Comparison of ENCODE assay signal across 20 cellular contexts in genomic region chr6:100565439-100566104, GRCh38.
DNase-seq lines count a peak whose midpoint lies in the region; ATAC-seq, FAIRE-seq and TF ChIP-seq lines count a peak whose summit lies in the region.
"Had no signal": no experiment of that assay in that cellular context is flagged by ENCODE, and none has a peak within 500 bp of the region (broad histone marks: within the 10 kb centered on the region; RNA-seq: fewer than 3 reads in every experiment).

No MANE protein-coding gene starts in this region.

- H2AFZ ChIP-seq in HepG2 (ENCODE audit: low read length): no peak overlapping the region
- H2AFZ ChIP-seq in astrocyte (ENCODE audit: low read depth, low read length): no peak overlapping the region
- H2AFZ ChIP-seq: GM23338 had no signal

- intact Hi-C loops in HepG2 (cut with micrococcal nuclease; ENCODE audit: unreplicated experiment): no loop called here

- no peaks in the 10 kb centered on the region for H3K27me3 ChIP-seq in liver (ENCODE audit: control insufficient read depth in 4 of 4, insufficient read depth in 4 of 4, low read length in 3 of 4)
- no peaks in the 10 kb centered on the region for H3K27me3 ChIP-seq in HepG2 (ENCODE audit: control insufficient read depth in 1 of 2, insufficient read depth in 2 of 2, low read length in 2 of 2)
- H3K27me3 ChIP-seq in astrocyte (ENCODE audit: insufficient read depth, low read length): no peaks in the 10 kb centered on the region
- no peaks in the 10 kb centered on the region for H3K27me3 ChIP-seq in small intestine (ENCODE audit: control insufficient read depth in 2 of 2, insufficient read depth in 2 of 2, low read length in 2 of 2)
- no peaks in the 10 kb centered on the region for H3K27me3 ChIP-seq in WERI-Rb-1 (ENCODE audit: insufficient read depth, low read depth, severe bottlenecking)

- TF ChIP-seq CTCF in liver (IDR thresholded peaks at IDR 0.05; ENCODE audit: low read depth, low read length, missing input control) (no peak), HepG2 (CRISPR knock-in tag; IDR thresholded peaks at IDR 0.05) (no peak), astrocyte (IDR thresholded peaks at IDR 0.05; ENCODE audit: insufficient read depth, low read depth, low read length) (no peak), WERI-Rb-1 (IDR thresholded peaks at IDR 0.05; ENCODE audit: low read depth, low read length) (no peak)

- no peak overlapping the region for H3K27ac Mint-ChIP-seq in astrocyte (ENCODE audit: unreplicated experiment)
- H3K27ac Mint-ChIP-seq: CD4-positive, alpha-beta T cell; GM23338 had no signal

- peaks cover 5% of the 10 kb centered on the region for H3K9me3 Mint-ChIP-seq in astrocyte (ENCODE audit: unreplicated experiment)
- H3K9me3 Mint-ChIP-seq: CD4-positive, alpha-beta T cell; GM23338 had no signal

- H3K4me2 ChIP-seq in HepG2 (ENCODE audit: low read depth, low read length) (no peak overlapping the region), astrocyte (ENCODE audit: low read length) (no peak overlapping the region)
- H3K4me2 ChIP-seq: A549, GM23338 had no signal

- H3K36me3 ChIP-seq in liver (ENCODE audit: control insufficient read depth in 4 of 4, insufficient read depth in 3 of 4, low read depth in 1 of 4, low read length in 3 of 4): no peaks in the 10 kb centered on the region
- no peaks in the 10 kb centered on the region for H3K36me3 ChIP-seq in HepG2 (replicated peaks in 1 of 2; ENCODE audit: control insufficient read depth in 1 of 2, insufficient read depth in 2 of 2, low read length in 2 of 2)
- H3K36me3 ChIP-seq in astrocyte (ENCODE audit: insufficient read depth, low read length): no peaks in the 10 kb centered on the region
- no peaks in the 10 kb centered on the region for H3K36me3 ChIP-seq in small intestine (ENCODE audit: control insufficient read depth in 2 of 2, insufficient read depth in 2 of 2, low read length in 2 of 2)
- H3K36me3 ChIP-seq in WERI-Rb-1: no peaks in the 10 kb centered on the region

- no peak for TF ChIP-seq POLR2A in HepG2 (IDR thresholded peaks at IDR 0.05; ENCODE audit: insufficient read depth in 1 of 2, low read depth in 2 of 2, low read length in 2 of 2)

- DNase-seq in HepG2 (ENCODE audit: low spot score) (no peak), astrocyte (ENCODE audit: low read depth) (no peak), left kidney (ENCODE audit: low read depth, low spot score) (peak; percentile 27), small intestine (peak; percentile 39), WERI-Rb-1 (no peak), hepatic stellate cell (ENCODE audit: low spot score) (no peak)
- DNase-seq: AML-193; Caco-2; CD4-positive, alpha-beta T cell; DMS79 treated with DMSO at 0.1 percent for 48 hours; GF-D8; HCEC 1CT had no signal

- H3K9ac ChIP-seq in liver (ENCODE audit: low read depth in 1 of 2, low read length in 2 of 2) (peak overlapping the region in 1 of 2 donors; percentile 7), HepG2 (ENCODE audit: insufficient read depth, low read depth, low read length) (no peak overlapping the region), astrocyte (ENCODE audit: low read length) (no peak overlapping the region)

- no peak overlapping the region for H3K4me3 ChIP-seq in liver (ENCODE audit: low read depth in 1 of 3, low read length in 3 of 3)
- H3K4me3 ChIP-seq in HepG2 (replicated peaks in 1 of 3; ENCODE audit: insufficient read depth in 1 of 3, low read depth in 2 of 3, low read length in 3 of 3): no peak overlapping the region
- no peak overlapping the region for H3K4me3 ChIP-seq in astrocyte (ENCODE audit: insufficient read depth, low read depth, low read length)
- no peak overlapping the region for H3K4me3 ChIP-seq in small intestine (ENCODE audit: low read depth in 1 of 2, low read length in 2 of 2)
- no peak overlapping the region for H3K4me3 ChIP-seq in WERI-Rb-1 (ENCODE audit: low read depth, low read length)
- H3K4me3 ChIP-seq: A549, GM23338 had no signal

- ATAC-seq in HepG2 (no peak), HG02840 (IDR thresholded peaks at IDR 0.05; ENCODE audit: low FRiP score, unreplicated experiment) (no peak)
- ATAC-seq: A549, GM23338 had no signal

- POLR2A ChIA-PET in HepG2 (lab: Yijun Ruan, JAX): no interaction called here

- no peak for FAIRE-seq in HepG2 (lab: Jason Lieb, UNC)
- FAIRE-seq in astrocyte (lab: Jason Lieb, UNC): peak; percentile 17
- FAIRE-seq in small intestine (lab: Jason Lieb, UNC): no peak
- FAIRE-seq: A549, H54 had no signal

- H3K4me3 Mint-ChIP-seq in astrocyte (ENCODE audit: unreplicated experiment): no peak overlapping the region
- H3K4me3 Mint-ChIP-seq: CD4-positive, alpha-beta T cell; GM23338 had no signal

- no TSS peak for BruUV-seq in HepG2 (replicated peaks; lab: Mats Ljungman, UMichigan)

- WGBS in liver: 49% methylated on average over 4 of the region's 4 CpGs
- WGBS in HepG2 (ENCODE audit: low lambda C conversion rate): 90% methylated on average over 4 of the region's 4 CpGs
- WGBS in small intestine, 3 donors: 33 to 80% (median 54%) methylated on average over 4 of the region's 4 CpGs

- H3K27ac ChIP-seq in liver (ENCODE audit: low read depth in 1 of 2, low read length in 2 of 2) (no peak overlapping the region), HepG2 (ENCODE audit: extremely low read length, insufficient read depth, low read length) (no peak overlapping the region), astrocyte (ENCODE audit: low read depth, low read length) (no peak overlapping the region), small intestine (ENCODE audit: low read depth in 1 of 2, low read length in 1 of 2) (no peak overlapping the region), WERI-Rb-1 (no peak overlapping the region)
- H3K27ac ChIP-seq: 22Rv1, A549, C4-2B, HL-60 had no signal

- TF ChIP-seq RAD21 in liver (IDR thresholded peaks at IDR 0.05) (peak; percentile 26 to 29), HepG2 (CRISPR knock-in tag; IDR thresholded peaks at IDR 0.05) (no peak)

- peaks cover 16% of the 10 kb centered on the region for H3K36me3 Mint-ChIP-seq in astrocyte (ENCODE audit: low read depth, unreplicated experiment)

- in situ Hi-C loops in HepG2 (cut with HindIII; ENCODE audit: extremely low pct_ligation_motif_present, low pct_unique_long_range_greater_than_20kb): no loop called here

- TF ChIP-seq EP300 in HepG2 (IDR thresholded peaks at IDR 0.05; ENCODE audit: low read depth in 2 of 2, low read length in 2 of 2) (no peak), HepG2 (CRISPR knock-in tag; IDR thresholded peaks at IDR 0.05; ENCODE audit: borderline replicate concordance) (no peak)

- peaks cover 3% of the 10 kb centered on the region for H3K4me1 Mint-ChIP-seq in astrocyte (ENCODE audit: low read depth, unreplicated experiment)
- H3K4me1 Mint-ChIP-seq: GM23338 had no signal

- no peaks in the 10 kb centered on the region for H3K9me3 ChIP-seq in liver (ENCODE audit: control insufficient read depth in 4 of 4, low read length in 3 of 4)
- no peaks in the 10 kb centered on the region for H3K9me3 ChIP-seq in HepG2 (ENCODE audit: low read length)
- H3K9me3 ChIP-seq in astrocyte (ENCODE audit: insufficient read depth, low read depth, low read length): no peaks in the 10 kb centered on the region
- H3K9me3 ChIP-seq in small intestine (ENCODE audit: control insufficient read depth, low read depth): no peaks in the 10 kb centered on the region
- no peaks in the 10 kb centered on the region for H3K9me3 ChIP-seq in WERI-Rb-1 (ENCODE audit: severe bottlenecking)
- H3K9me3 ChIP-seq: A549, Caco-2 had no signal

- H3K27me3 Mint-ChIP-seq in astrocyte (ENCODE audit: low read depth, unreplicated experiment): no peaks in the 10 kb centered on the region
- H3K27me3 Mint-ChIP-seq: CD4-positive, alpha-beta T cell had no signal

- no peaks in the 10 kb centered on the region for H3K79me2 ChIP-seq in HepG2 (ENCODE audit: insufficient read depth, low read length)
- no peaks in the 10 kb centered on the region for H3K79me2 ChIP-seq in astrocyte (ENCODE audit: insufficient read depth, low read length)

- CTCF ChIA-PET in HepG2 (lab: Yijun Ruan, JAX; ENCODE audit: low intra/inter-chr PET ratio, low total read pairs): no interaction called here

- H4K20me1 ChIP-seq in HepG2 (ENCODE audit: insufficient read depth, low read length) (no peaks in the 10 kb centered on the region), astrocyte (ENCODE audit: insufficient read depth, low read length) (no peaks in the 10 kb centered on the region)

- H3K4me1 ChIP-seq in liver (ENCODE audit: control insufficient read depth in 4 of 4, insufficient read depth in 4 of 4, low read length in 3 of 4) (peaks cover 0 to 10% (median 3%) of the 10 kb centered on the region in 4 donors), HepG2 (ENCODE audit: insufficient read depth, low read length) (no peaks in the 10 kb centered on the region), astrocyte (ENCODE audit: insufficient read depth, low read length) (peaks cover 3% of the 10 kb centered on the region), small intestine (ENCODE audit: control insufficient read depth in 2 of 2, insufficient read depth in 1 of 2, low read depth in 1 of 2, low read length in 1 of 2) (no peaks in the 10 kb centered on the region)
- H3K4me1 ChIP-seq: Caco-2 had no signal

TF ChIP-seq in liver, 16 proteins besides CTCF, POLR2A, EP300 and RAD21 (continues in another document):
- peak; percentile 23 to 47 for TF ChIP-seq RXRA (IDR thresholded peaks at IDR 0.05)
- no peak for TF ChIP-seq JUND (IDR thresholded peaks at IDR 0.05)

TF ChIP-seq in HepG2, 621 proteins besides CTCF, POLR2A, EP300 and RAD21:
- TF ChIP-seq ZC3H13 (CRISPR knock-in tag; IDR thresholded peaks at IDR 0.05) (no peak), ZNF121 (CRISPR knock-in tag; IDR thresholded peaks at IDR 0.05) (no peak), SNAI1 (CRISPR knock-in tag; IDR thresholded peaks at IDR 0.05; ENCODE audit: borderline replicate concordance) (no peak)

Comparison
In these comparisons a context has a peak if more than half of its experiments do, and no peak if none do; other contexts are left out.
1. DNase-seq: peak in left kidney (single experiment) and small intestine (single experiment); none in HepG2 (single experiment), astrocyte (single experiment), WERI-Rb-1 (single experiment) and hepatic stellate cell (single experiment).